ENCODE assay signal across 1 cellular context in the genomic region with DNA sequence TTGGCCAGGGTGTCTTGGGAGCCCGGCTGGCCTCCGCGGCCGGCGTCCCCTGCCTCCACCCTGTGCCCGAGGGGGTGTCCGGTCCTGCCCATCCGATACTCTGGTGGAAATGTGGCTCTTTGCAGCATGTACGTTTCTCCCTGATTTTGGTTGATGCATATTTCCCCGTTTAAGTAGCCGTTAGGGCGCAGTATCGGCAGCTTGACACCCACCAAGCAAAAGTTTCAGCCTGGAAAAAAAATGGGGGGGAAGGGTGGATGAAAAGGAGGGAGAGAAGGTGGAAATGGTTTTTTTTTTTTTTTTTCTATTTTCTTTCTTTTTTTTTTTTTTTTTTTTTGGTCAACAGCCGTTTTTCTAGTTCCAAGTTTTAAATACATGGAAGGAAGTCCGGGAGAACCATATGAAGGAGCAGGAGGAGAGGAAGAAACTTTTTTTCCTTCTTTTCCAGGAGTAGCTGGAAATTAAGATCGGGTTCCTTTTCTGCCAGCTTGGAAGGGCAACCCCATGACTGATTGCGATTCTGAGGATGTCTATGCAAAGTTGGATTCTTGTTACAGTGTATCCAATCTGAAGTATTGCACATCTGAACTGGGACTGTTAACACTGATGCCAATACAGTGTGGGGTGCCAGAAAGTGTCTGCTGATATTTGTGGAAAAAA.
TF ChIP-seq lines count a peak whose summit lies in the region.

No MANE protein-coding gene starts in this region.

TF ChIP-seq in K562, 482 proteins besides CTCF, POLR2A, EP300 and RAD21 (continued from another document and continues in another):
- TF ChIP-seq ZNF324 (CRISPR knock-in tag; IDR thresholded peaks at IDR 0.05), result no peak
- no peak for TF ChIP-seq RFX5 (IDR thresholded peaks at IDR 0.05; ENCODE audit: low read depth, low read length)
- TF ChIP-seq ZNF431 (CRISPR knock-in tag; IDR thresholded peaks at IDR 0.05), result no peak
- TF ChIP-seq, protein P1, sequence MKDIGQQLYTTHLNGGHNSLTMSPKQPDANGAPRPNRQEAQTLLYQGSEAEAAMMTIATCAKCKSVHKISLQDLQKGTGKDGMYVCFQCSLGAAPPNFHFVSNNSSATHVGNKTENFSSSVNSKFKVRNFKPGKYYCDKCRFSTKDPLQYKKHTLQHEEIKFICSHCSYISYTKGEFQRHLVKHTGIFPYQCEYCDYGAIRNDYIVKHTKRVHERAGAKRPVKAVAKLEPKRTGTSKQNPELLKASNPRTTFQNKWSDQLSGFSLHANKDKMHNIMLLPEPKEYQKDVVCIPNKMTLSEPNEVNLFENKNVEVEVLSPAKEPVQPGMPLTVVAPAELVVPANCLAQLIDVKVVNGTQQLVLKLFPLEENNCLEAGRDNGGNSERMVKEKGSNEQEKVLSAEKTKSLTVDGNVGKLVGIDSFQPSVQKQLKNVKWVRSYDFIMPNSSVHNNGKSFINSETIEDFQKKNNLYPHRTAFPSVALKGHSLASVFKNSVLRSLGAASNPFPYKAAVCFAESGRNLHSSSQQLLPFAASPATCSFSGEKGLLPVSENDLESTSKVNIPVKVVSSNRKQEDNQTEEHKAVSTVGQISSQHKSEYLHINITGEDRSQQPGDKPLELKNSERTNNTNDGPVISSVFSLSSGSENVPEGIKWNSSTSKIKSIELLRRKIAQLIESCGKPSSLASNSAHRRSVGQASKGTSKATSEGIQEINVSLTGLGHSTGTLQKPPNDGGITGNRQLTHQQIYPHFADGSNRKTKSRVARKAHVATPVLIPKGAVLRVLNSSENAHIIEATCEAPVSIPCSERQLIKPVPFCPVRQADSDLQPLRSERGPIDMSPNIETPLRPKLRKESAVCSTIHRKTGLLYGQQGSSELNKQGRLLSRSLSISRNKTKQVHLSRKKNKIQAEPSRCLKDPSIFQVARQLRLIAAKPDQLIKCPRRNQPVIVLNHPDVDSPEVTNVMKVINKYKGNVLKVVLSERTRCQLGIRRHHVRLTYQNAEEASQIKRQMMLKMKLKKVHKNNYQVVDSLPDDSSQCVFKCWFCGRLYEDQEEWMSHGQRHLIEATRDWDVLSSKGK (CRISPR knock-in tag; IDR thresholded peaks at IDR 0.05), result no peak
- TF ChIP-seq ZNF384 (IDR thresholded peaks at IDR 0.05; ENCODE audit: low read depth, low read length), result peak; percentile 68
- TF ChIP-seq, protein P2, sequence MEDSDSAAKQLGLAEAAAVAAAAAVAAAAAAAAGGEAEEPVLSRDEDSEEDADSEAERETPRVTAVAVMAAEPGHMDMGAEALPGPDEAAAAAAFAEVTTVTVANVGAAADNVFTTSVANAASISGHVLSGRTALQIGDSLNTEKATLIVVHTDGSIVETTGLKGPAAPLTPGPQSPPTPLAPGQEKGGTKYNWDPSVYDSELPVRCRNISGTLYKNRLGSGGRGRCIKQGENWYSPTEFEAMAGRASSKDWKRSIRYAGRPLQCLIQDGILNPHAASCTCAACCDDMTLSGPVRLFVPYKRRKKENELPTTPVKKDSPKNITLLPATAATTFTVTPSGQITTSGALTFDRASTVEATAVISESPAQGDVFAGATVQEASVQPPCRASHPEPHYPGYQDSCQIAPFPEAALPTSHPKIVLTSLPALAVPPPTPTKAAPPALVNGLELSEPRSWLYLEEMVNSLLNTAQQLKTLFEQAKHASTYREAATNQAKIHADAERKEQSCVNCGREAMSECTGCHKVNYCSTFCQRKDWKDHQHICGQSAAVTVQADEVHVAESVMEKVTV (CRISPR knock-in tag; IDR thresholded peaks at IDR 0.05), result no peak
- no peak for TF ChIP-seq ESRRB (CRISPR knock-in tag; IDR thresholded peaks at IDR 0.05; ENCODE audit: borderline replicate concordance)
- peak in 1 of 2 experiments; percentile 35; a peak in 2 of 4 replicates for TF ChIP-seq NRF1 (conservative IDR thresholded peaks at IDR 0.05 in 1 of 2, IDR thresholded peaks at IDR 0.05 in 1 of 2)
- no peak for TF ChIP-seq CEBPG (CRISPR knock-in tag; IDR thresholded peaks at IDR 0.05)
- no peak for TF ChIP-seq CEBPG (tag; conservative IDR thresholded peaks at IDR 0.05 in 1 of 2, IDR thresholded peaks at IDR 0.05 in 1 of 2)
- TF ChIP-seq MIER1 (IDR thresholded peaks at IDR 0.05; ENCODE audit: low read depth), result no peak
- TF ChIP-seq, protein P3, sequence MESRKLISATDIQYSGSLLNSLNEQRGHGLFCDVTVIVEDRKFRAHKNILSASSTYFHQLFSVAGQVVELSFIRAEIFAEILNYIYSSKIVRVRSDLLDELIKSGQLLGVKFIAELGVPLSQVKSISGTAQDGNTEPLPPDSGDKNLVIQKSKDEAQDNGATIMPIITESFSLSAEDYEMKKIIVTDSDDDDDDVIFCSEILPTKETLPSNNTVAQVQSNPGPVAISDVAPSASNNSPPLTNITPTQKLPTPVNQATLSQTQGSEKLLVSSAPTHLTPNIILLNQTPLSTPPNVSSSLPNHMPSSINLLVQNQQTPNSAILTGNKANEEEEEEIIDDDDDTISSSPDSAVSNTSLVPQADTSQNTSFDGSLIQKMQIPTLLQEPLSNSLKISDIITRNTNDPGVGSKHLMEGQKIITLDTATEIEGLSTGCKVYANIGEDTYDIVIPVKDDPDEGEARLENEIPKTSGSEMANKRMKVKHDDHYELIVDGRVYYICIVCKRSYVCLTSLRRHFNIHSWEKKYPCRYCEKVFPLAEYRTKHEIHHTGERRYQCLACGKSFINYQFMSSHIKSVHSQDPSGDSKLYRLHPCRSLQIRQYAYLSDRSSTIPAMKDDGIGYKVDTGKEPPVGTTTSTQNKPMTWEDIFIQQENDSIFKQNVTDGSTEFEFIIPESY (CRISPR knock-in tag; IDR thresholded peaks at IDR 0.05), result no peak
- TF ChIP-seq SMC3 (conservative IDR thresholded peaks at IDR 0.05; ENCODE audit: insufficient read depth, low read depth, low read length), result no peak
- TF ChIP-seq, protein P4, sequence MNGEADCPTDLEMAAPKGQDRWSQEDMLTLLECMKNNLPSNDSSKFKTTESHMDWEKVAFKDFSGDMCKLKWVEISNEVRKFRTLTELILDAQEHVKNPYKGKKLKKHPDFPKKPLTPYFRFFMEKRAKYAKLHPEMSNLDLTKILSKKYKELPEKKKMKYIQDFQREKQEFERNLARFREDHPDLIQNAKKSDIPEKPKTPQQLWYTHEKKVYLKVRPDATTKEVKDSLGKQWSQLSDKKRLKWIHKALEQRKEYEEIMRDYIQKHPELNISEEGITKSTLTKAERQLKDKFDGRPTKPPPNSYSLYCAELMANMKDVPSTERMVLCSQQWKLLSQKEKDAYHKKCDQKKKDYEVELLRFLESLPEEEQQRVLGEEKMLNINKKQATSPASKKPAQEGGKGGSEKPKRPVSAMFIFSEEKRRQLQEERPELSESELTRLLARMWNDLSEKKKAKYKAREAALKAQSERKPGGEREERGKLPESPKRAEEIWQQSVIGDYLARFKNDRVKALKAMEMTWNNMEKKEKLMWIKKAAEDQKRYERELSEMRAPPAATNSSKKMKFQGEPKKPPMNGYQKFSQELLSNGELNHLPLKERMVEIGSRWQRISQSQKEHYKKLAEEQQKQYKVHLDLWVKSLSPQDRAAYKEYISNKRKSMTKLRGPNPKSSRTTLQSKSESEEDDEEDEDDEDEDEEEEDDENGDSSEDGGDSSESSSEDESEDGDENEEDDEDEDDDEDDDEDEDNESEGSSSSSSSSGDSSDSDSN (IDR thresholded peaks at IDR 0.05; ENCODE audit: borderline replicate concordance in 1 of 2, low read depth in 2 of 2, low read length in 2 of 2), result peak in 1 of 2 experiments; percentile 40; a peak in 1 of 4 replicates
- no peak for TF ChIP-seq KLF6 (CRISPR knock-in tag; IDR thresholded peaks at IDR 0.05; ENCODE audit: borderline replicate concordance)
- TF ChIP-seq TCF7 (IDR thresholded peaks at IDR 0.05; ENCODE audit: borderline replicate concordance), result 0 out of 2 replicates have a peak, but pooled peaks have one; percentile 42
- TF ChIP-seq PHF21A (IDR thresholded peaks at IDR 0.05; ENCODE audit: borderline replicate concordance, low read depth), result no peak
- TF ChIP-seq, protein P5, sequence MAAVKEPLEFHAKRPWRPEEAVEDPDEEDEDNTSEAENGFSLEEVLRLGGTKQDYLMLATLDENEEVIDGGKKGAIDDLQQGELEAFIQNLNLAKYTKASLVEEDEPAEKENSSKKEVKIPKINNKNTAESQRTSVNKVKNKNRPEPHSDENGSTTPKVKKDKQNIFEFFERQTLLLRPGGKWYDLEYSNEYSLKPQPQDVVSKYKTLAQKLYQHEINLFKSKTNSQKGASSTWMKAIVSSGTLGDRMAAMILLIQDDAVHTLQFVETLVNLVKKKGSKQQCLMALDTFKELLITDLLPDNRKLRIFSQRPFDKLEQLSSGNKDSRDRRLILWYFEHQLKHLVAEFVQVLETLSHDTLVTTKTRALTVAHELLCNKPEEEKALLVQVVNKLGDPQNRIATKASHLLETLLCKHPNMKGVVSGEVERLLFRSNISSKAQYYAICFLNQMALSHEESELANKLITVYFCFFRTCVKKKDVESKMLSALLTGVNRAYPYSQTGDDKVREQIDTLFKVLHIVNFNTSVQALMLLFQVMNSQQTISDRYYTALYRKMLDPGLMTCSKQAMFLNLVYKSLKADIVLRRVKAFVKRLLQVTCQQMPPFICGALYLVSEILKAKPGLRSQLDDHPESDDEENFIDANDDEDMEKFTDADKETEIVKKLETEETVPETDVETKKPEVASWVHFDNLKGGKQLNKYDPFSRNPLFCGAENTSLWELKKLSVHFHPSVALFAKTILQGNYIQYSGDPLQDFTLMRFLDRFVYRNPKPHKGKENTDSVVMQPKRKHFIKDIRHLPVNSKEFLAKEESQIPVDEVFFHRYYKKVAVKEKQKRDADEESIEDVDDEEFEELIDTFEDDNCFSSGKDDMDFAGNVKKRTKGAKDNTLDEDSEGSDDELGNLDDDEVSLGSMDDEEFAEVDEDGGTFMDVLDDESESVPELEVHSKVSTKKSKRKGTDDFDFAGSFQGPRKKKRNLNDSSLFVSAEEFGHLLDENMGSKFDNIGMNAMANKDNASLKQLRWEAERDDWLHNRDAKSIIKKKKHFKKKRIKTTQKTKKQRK (IDR thresholded peaks at IDR 0.05; ENCODE audit: borderline replicate concordance, low read depth, low read length), result no peak
- TF ChIP-seq POLR2H (tag; IDR thresholded peaks at IDR 0.05; ENCODE audit: low read depth), result no peak
- TF ChIP-seq SMAD3 (CRISPR knock-in tag; conservative IDR thresholded peaks at IDR 0.05), result no peak
- no peak for TF ChIP-seq MEF2D (tag; conservative IDR thresholded peaks at IDR 0.05; ENCODE audit: low read depth)
- TF ChIP-seq RHOXF2B (CRISPR knock-in tag; conservative IDR thresholded peaks at IDR 0.05), result no peak
- TF ChIP-seq RBM39 (optimal IDR thresholded peaks at IDR 0.05; ENCODE audit: low read depth, low read length), result no peak
- TF ChIP-seq, protein P6, sequence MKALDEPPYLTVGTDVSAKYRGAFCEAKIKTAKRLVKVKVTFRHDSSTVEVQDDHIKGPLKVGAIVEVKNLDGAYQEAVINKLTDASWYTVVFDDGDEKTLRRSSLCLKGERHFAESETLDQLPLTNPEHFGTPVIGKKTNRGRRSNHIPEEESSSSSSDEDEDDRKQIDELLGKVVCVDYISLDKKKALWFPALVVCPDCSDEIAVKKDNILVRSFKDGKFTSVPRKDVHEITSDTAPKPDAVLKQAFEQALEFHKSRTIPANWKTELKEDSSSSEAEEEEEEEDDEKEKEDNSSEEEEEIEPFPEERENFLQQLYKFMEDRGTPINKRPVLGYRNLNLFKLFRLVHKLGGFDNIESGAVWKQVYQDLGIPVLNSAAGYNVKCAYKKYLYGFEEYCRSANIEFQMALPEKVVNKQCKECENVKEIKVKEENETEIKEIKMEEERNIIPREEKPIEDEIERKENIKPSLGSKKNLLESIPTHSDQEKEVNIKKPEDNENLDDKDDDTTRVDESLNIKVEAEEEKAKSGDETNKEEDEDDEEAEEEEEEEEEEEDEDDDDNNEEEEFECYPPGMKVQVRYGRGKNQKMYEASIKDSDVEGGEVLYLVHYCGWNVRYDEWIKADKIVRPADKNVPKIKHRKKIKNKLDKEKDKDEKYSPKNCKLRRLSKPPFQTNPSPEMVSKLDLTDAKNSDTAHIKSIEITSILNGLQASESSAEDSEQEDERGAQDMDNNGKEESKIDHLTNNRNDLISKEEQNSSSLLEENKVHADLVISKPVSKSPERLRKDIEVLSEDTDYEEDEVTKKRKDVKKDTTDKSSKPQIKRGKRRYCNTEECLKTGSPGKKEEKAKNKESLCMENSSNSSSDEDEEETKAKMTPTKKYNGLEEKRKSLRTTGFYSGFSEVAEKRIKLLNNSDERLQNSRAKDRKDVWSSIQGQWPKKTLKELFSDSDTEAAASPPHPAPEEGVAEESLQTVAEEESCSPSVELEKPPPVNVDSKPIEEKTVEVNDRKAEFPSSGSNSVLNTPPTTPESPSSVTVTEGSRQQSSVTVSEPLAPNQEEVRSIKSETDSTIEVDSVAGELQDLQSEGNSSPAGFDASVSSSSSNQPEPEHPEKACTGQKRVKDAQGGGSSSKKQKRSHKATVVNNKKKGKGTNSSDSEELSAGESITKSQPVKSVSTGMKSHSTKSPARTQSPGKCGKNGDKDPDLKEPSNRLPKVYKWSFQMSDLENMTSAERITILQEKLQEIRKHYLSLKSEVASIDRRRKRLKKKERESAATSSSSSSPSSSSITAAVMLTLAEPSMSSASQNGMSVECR (CRISPR knock-in tag; IDR thresholded peaks at IDR 0.05), result 0 out of 2 replicates have a peak, but pooled peaks have one; percentile 3
- TF ChIP-seq JUN (IDR thresholded peaks at IDR 0.05; ENCODE audit: borderline replicate concordance, low read depth, low read length), result no peak
- TF ChIP-seq JUN (CRISPR knock-in tag; IDR thresholded peaks at IDR 0.05; ENCODE audit: borderline replicate concordance), result no peak
- TF ChIP-seq, protein P7, sequence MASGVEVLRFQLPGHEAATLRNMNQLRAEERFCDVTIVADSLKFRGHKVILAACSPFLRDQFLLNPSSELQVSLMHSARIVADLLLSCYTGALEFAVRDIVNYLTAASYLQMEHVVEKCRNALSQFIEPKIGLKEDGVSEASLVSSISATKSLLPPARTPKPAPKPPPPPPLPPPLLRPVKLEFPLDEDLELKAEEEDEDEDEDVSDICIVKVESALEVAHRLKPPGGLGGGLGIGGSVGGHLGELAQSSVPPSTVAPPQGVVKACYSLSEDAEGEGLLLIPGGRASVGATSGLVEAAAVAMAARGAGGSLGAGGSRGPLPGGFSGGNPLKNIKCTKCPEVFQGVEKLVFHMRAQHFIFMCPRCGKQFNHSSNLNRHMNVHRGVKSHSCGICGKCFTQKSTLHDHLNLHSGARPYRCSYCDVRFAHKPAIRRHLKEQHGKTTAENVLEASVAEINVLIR (CRISPR knock-in tag; IDR thresholded peaks at IDR 0.05), result no peak
- no peak for TF ChIP-seq ZNF316 (IDR thresholded peaks at IDR 0.05)
- TF ChIP-seq, protein P8, sequence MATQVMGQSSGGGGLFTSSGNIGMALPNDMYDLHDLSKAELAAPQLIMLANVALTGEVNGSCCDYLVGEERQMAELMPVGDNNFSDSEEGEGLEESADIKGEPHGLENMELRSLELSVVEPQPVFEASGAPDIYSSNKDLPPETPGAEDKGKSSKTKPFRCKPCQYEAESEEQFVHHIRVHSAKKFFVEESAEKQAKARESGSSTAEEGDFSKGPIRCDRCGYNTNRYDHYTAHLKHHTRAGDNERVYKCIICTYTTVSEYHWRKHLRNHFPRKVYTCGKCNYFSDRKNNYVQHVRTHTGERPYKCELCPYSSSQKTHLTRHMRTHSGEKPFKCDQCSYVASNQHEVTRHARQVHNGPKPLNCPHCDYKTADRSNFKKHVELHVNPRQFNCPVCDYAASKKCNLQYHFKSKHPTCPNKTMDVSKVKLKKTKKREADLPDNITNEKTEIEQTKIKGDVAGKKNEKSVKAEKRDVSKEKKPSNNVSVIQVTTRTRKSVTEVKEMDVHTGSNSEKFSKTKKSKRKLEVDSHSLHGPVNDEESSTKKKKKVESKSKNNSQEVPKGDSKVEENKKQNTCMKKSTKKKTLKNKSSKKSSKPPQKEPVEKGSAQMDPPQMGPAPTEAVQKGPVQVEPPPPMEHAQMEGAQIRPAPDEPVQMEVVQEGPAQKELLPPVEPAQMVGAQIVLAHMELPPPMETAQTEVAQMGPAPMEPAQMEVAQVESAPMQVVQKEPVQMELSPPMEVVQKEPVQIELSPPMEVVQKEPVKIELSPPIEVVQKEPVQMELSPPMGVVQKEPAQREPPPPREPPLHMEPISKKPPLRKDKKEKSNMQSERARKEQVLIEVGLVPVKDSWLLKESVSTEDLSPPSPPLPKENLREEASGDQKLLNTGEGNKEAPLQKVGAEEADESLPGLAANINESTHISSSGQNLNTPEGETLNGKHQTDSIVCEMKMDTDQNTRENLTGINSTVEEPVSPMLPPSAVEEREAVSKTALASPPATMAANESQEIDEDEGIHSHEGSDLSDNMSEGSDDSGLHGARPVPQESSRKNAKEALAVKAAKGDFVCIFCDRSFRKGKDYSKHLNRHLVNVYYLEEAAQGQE (CRISPR knock-in tag; IDR thresholded peaks at IDR 0.05; ENCODE audit: low read depth), result no peak
